ENCODE assay signal across 8 cellular contexts in the genomic region with DNA sequence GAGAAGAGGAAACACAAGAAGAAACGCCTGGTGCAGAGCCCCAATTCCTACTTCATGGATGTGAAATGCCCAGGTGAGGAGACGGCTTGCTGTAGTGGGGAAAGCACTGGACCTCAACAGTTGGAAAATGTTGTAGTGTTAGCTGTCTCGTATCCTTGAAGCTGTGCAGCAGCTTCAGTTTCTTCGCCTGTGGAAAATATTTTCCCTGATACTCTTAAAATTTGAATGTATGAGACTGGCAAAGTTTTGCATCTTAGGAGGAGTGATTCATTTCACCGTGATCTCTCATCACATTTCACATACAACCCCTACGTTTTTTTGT. TPM values are rescaled to one million over a fixed set of nuclear protein-coding genes. Genes with fewer than 3 reads are reported as not detected.
DNase-seq lines count a peak whose midpoint lies in the region; ATAC-seq and TF ChIP-seq lines count a peak whose summit lies in the region.

No MANE protein-coding gene starts in this region.

- WGBS in esophagus squamous epithelium, 2 donors = 3 to 11% methylated on average over 5 to 6 of the region's 6 CpGs

- H3K36me3 ChIP-seq in DND-41 (ENCODE audit: insufficient read depth, low read length) = peaks cover 45% of the 10 kb centered on the region
- peaks cover 47% of the 10 kb centered on the region for H3K36me3 ChIP-seq in SK-N-MC (ENCODE audit: insufficient read depth, low read length)
- peaks cover 12 to 45% (median 22%) of the 10 kb centered on the region in 3 donors for H3K36me3 ChIP-seq in esophagus squamous epithelium
- H3K36me3 ChIP-seq in parathyroid adenoma (ENCODE audit: control insufficient read depth, insufficient read depth, low read length) = peaks cover 2% of the 10 kb centered on the region

- H3K9ac ChIP-seq in DND-41 (ENCODE audit: low read depth, low read length) (peak overlapping the region; percentile 63), SK-N-MC (ENCODE audit: insufficient read length) (peak overlapping the region; percentile 94), parathyroid adenoma (peak overlapping the region; percentile 11)

- no peaks in the 10 kb centered on the region for H3K9me3 ChIP-seq in DND-41 (ENCODE audit: insufficient read depth, low read length, severe bottlenecking)
- no peaks in the 10 kb centered on the region for H3K9me3 ChIP-seq in SK-N-MC (ENCODE audit: low read depth, low read length)
- H3K9me3 ChIP-seq in esophagus squamous epithelium = no peaks in the 10 kb centered on the region
- no peaks in the 10 kb centered on the region for H3K9me3 ChIP-seq in parathyroid adenoma (ENCODE audit: control insufficient read depth, low read length)

- peaks cover 22% of the 10 kb centered on the region for H3K79me2 ChIP-seq in DND-41 (ENCODE audit: insufficient read depth, low read length)
- H3K79me2 ChIP-seq in parathyroid adenoma = peaks cover 3% of the 10 kb centered on the region

- peak overlapping the region; percentile 68 for H3K4me2 ChIP-seq in DND-41 (ENCODE audit: insufficient read depth, low read length)
- H3K4me2 ChIP-seq in parathyroid adenoma (ENCODE audit: low read length) = peak overlapping the region; percentile 85

- H2AFZ ChIP-seq in DND-41 (ENCODE audit: low read depth, low read length) (0 out of 2 replicates have a peak overlapping the region, but pooled peaks have one; percentile 67), parathyroid adenoma (peak overlapping the region; percentile 89)

- no peaks in the 10 kb centered on the region for H3K27me3 ChIP-seq in DND-41 (ENCODE audit: insufficient read depth, low read length, poor library complexity)
- H3K27me3 ChIP-seq in esophagus squamous epithelium = no peaks in the 10 kb centered on the region
- no peaks in the 10 kb centered on the region for H3K27me3 ChIP-seq in parathyroid adenoma (ENCODE audit: control insufficient read depth, insufficient read depth, low read length)

- intact Hi-C loops in esophagus squamous epithelium (cut with DNase I) = no loop called here

- ATAC-seq in DND-41 (ENCODE audit: insufficient read depth, low read depth) (no peak), HG03039 (IDR thresholded peaks at IDR 0.05; ENCODE audit: unreplicated experiment) (no peak)

- H4K20me1 ChIP-seq in DND-41 (ENCODE audit: insufficient read depth, low read length) = peaks cover 10% of the 10 kb centered on the region; the same call in 1 of the 2 replicates

- H3K27ac ChIP-seq in DND-41 (ENCODE audit: low read length) (peak overlapping the region; percentile 86), SK-N-MC (peak overlapping the region; percentile 81), esophagus squamous epithelium (peak overlapping the region; percentile 91 to 99 (median 96)), parathyroid adenoma (peak overlapping the region; percentile 95)

- TF ChIP-seq POLR2A in esophagus squamous epithelium (IDR thresholded peaks at IDR 0.05) = no peak

- H3K4me3 ChIP-seq in DND-41 (ENCODE audit: low read depth in 1 of 2, low read length in 2 of 2) (peak overlapping the region; percentile 53 to 66), SK-N-MC (peak overlapping the region; percentile 93), esophagus squamous epithelium (peak overlapping the region; percentile 63 to 98 (median 92)), parathyroid adenoma (ENCODE audit: low read depth, low read length) (peak overlapping the region; percentile 95)

- no peak for DNase-seq in DND-41
- no peak for DNase-seq in SK-N-MC (ENCODE audit: low read depth, low spot score)
- no peak for DNase-seq in esophagus squamous epithelium (lab: John Stamatoyannopoulos, UW)
- DNase-seq in NK-92 treated with Interleukin-12 subunit alpha and Interleukin-12 subunit beta, amount 100 ng/mL, for 24 hours (lab: John Stamatoyannopoulos, UW) = no peak
- DNase-seq in NCI-H69 (lab: John Stamatoyannopoulos, UW) = no peak
- no peak for DNase-seq in SW480 (ENCODE audit: low spot score)

- TF ChIP-seq CTCF in DND-41 (IDR thresholded peaks at IDR 0.05; ENCODE audit: borderline replicate concordance, extremely low read depth, low read length, poor library complexity, severe bottlenecking) = no peak
- no peak for TF ChIP-seq CTCF in esophagus squamous epithelium (IDR thresholded peaks at IDR 0.05)
- no peak for TF ChIP-seq CTCF in parathyroid adenoma (IDR thresholded peaks at IDR 0.05)

- H3K4me1 ChIP-seq in DND-41 (ENCODE audit: insufficient read depth, low read length) (peaks cover 39% of the 10 kb centered on the region), esophagus squamous epithelium (peaks cover 19 to 53% (median 29%) of the 10 kb centered on the region in 3 donors), parathyroid adenoma (no peaks in the 10 kb centered on the region)

RNA-seq across cellular contexts. Expression of gene RPS27, which starts 0.6 kb away (rescaled TPM):
- 1,000 to 10,000 TPM in 3 of 4 donors, 100 to 1,000 TPM in 1; 688 to 4,009 (median 2,458) TPM for total RNA-seq in esophagus squamous epithelium

RNA-seq across cellular contexts. Expression of gene RAB13, which starts 5.0 kb away (rescaled TPM):
- 10 to 100 TPM; 24.1 to 45.8 (median 35.5) TPM for total RNA-seq in esophagus squamous epithelium

RNA-seq across cellular contexts. Expression of gene JTB, which starts 13.6 kb away (rescaled TPM):
- total RNA-seq in esophagus squamous epithelium = 100 to 1,000 TPM; 144 to 225 (median 204) TPM

RNA-seq across cellular contexts. Expression of gene CREB3L4, which starts 23.4 kb away (rescaled TPM):
- 10 to 100 TPM in 1 of 4 donors, 1 to 10 TPM in 3; 3.7 to 14.4 (median 8.1) TPM for total RNA-seq in esophagus squamous epithelium

RNA-seq across cellular contexts. Expression of gene SLC39A1, which starts 27.8 kb away (rescaled TPM):
- 10 to 100 TPM; 42.5 to 74.2 (median 58.8) TPM for total RNA-seq in esophagus squamous epithelium

Comparison
In these comparisons a context has a peak if more than half of its experiments do, and no peak if none do; other contexts are left out.
1. H3K9ac ChIP-seq: peak in every context shown above with its lines; median percentile 94 in SK-N-MC; 63 in DND-41; 11 in parathyroid adenoma.